ENCODE assay signal across 8 cellular contexts in genomic region chr7:117014673-117015133, GRCh38.
DNase-seq lines count a peak whose midpoint lies in the region; ATAC-seq, FAIRE-seq and TF ChIP-seq lines count a peak whose summit lies in the region.

No MANE protein-coding gene starts in this region.

- H3K27me3 ChIP-seq in ACC112 (ENCODE audit: insufficient read depth, low read length), result no peaks in the 10 kb centered on the region

- H2AFZ ChIP-seq in ACC112 (ENCODE audit: low read length, unreplicated experiment), result no peak overlapping the region

- DNase-seq in SHP77 treated with DMSO at 0.1 percent for 48 hours (lab: John Stamatoyannopoulos, UW), result peak; percentile 61
- peak; percentile 52 for DNase-seq in fibroblast of peridontal ligament (ENCODE audit: extremely low read depth)
- DNase-seq in pons (ENCODE audit: low spot score), result peak; percentile 71
- DNase-seq in D721Med (ENCODE audit: insufficient read length, low spot score), result no peak
- DNase-seq in cerebellar nuclear complex (lab: John Stamatoyannopoulos, UW), result no peak

- ATAC-seq in GM18867 (IDR thresholded peaks at IDR 0.05; ENCODE audit: unreplicated experiment) (peak; percentile 46), HG03196 (IDR thresholded peaks at IDR 0.05; ENCODE audit: unreplicated experiment) (peak; percentile 28)

- peaks cover 22% of the 10 kb centered on the region for H3K79me2 ChIP-seq in ACC112 (ENCODE audit: control insufficient read depth, insufficient read depth, low read length, unreplicated experiment)

- peak overlapping the region; percentile 60 for H3K27ac ChIP-seq in ACC112 (ENCODE audit: low read depth, low read length)

- peaks cover 47% of the 10 kb centered on the region for H3K4me1 ChIP-seq in ACC112 (ENCODE audit: control insufficient read depth, insufficient read depth, low read length, unreplicated experiment)

- peak overlapping the region; percentile 62 for H3K4me3 ChIP-seq in ACC112 (ENCODE audit: low read depth, low read length)

- H3K36me3 ChIP-seq in ACC112 (ENCODE audit: insufficient read depth, low read length), result no peaks in the 10 kb centered on the region

- TF ChIP-seq CTCF in D721Med (IDR thresholded peaks at IDR 0.05; ENCODE audit: insufficient read depth, missing control alignments), result no peak

- no peak for FAIRE-seq in D721Med (lab: Jason Lieb, UNC)

Comparison
In these comparisons a context has a peak if more than half of its experiments do, and no peak if none do; other contexts are left out.
1. DNase-seq: peak in SHP77 treated with DMSO at 0.1 percent for 48 hours (single experiment), fibroblast of peridontal ligament (single experiment) and pons (single experiment); none in D721Med (single experiment) and cerebellar nuclear complex (0 of 2).